ENCODE assay signal across 8 cellular contexts in the genomic region with DNA sequence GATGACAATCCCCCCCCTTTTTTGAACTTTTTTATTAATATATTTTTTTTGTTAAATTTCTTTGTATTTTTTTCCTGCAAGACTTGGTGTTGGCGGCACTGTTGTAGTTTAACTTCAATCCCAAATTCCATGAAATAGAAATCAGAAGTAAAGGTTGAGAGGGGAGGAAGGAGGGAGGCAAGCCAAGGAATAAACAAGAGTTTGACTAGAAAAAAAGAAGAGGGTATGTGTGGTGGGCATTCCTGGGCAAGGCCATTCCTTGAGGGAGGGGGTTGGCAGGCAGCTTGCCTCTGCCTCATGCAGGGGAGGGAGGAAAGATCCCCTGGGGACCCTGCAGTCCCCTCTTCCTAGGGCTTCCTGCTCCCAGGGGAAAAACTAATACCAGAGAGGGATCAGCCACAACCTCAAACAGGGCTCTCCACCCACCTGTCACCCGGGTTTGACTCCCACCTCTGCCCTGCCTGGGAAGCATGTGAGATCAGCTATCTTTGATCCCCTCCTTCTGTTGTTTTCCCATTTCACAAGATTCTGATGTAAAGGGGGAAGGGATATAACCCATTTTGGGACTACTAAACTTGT. TPM values are rescaled to one million over a fixed set of nuclear protein-coding genes. Genes with fewer than 3 reads are reported as not detected.
A peak's percentile ranks its signal among the peaks of the same experiment; 100 is the strongest.
DNase-seq lines count a peak whose midpoint lies in the region; ATAC-seq, FAIRE-seq and TF ChIP-seq lines count a peak whose summit lies in the region.

No MANE protein-coding gene starts in this region.

- H3K4me2 ChIP-seq in DOHH2 (ENCODE audit: low read length) (peak overlapping the region; percentile 79), OCI-LY1 (ENCODE audit: low read length) (peak overlapping the region; percentile 84), endothelial cell of umbilical vein (ENCODE audit: insufficient read depth, low read length) (peak overlapping the region; percentile 84)

- no peaks in the 10 kb centered on the region for H3K27me3 ChIP-seq in DOHH2 (ENCODE audit: control insufficient read depth, low read length)
- no peaks in the 10 kb centered on the region for H3K27me3 ChIP-seq in OCI-LY1 (ENCODE audit: insufficient read depth, low read length)
- peaks cover 6 to 7% of the 10 kb centered on the region in 2 experiments for H3K27me3 ChIP-seq in endothelial cell of umbilical vein (ENCODE audit: control insufficient read depth in 2 of 2, insufficient read depth in 2 of 2, low read length in 2 of 2)

- H3K27me3 Mint-ChIP-seq in progenitor cell of endocrine pancreas = peaks cover 23% of the 10 kb centered on the region

- CTCF ChIA-PET in endothelial cell of umbilical vein (lab: Charles Lee) = interaction anchor here (0.7 to 1.9 kb wide), 4 partner anchors 8 to 342 kb away, joined by 3 to 14 read pairs (median 6); no protein-coding TSS in a partner anchor

- ATAC-seq in GM19351 (IDR thresholded peaks at IDR 0.05; ENCODE audit: unreplicated experiment) (no peak), sciatic nerve (no peak)

- H3K4me1 ChIP-seq in DOHH2 (ENCODE audit: control insufficient read depth, low read length) (peaks cover 24% of the 10 kb centered on the region), OCI-LY1 (ENCODE audit: insufficient read depth, low read length, severe bottlenecking) (peaks cover 18% of the 10 kb centered on the region), endothelial cell of umbilical vein (ENCODE audit: control insufficient read depth, extremely low read depth, insufficient read depth, low read length) (peaks cover 4% of the 10 kb centered on the region)

- no peaks in the 10 kb centered on the region for H3K9me3 Mint-ChIP-seq in progenitor cell of endocrine pancreas (ENCODE audit: low read depth)

- no peak for TF ChIP-seq CTCF in DOHH2 (IDR thresholded peaks at IDR 0.05; ENCODE audit: low read depth, low read length, poor library complexity, severe bottlenecking)
- TF ChIP-seq CTCF in OCI-LY1 (IDR thresholded peaks at IDR 0.05; ENCODE audit: low read length) = no peak
- TF ChIP-seq CTCF in endothelial cell of umbilical vein (IDR thresholded peaks at IDR 0.05; ENCODE audit: extremely low read depth in 1 of 2, insufficient read depth in 1 of 2, low read depth in 1 of 2, low read length in 2 of 2) = no peak
- no peak for TF ChIP-seq CTCF in progenitor cell of endocrine pancreas (IDR thresholded peaks at IDR 0.05; ENCODE audit: unreplicated experiment)

- DNase-seq in endothelial cell of umbilical vein (ENCODE audit: low read depth, low spot score) = no peak
- DNase-seq in progenitor cell of endocrine pancreas (ENCODE audit: low spot score, unreplicated experiment) = no peak
- DNase-seq in urothelium cell line (ENCODE audit: low spot score) = no peak
- no peak for DNase-seq in AG08396 (ENCODE audit: low spot score)
- DNase-seq in sciatic nerve (ENCODE audit: low spot score) = no peak

- no peaks in the 10 kb centered on the region for H3F3A ChIP-seq in DOHH2 (ENCODE audit: control insufficient read depth, insufficient read depth)
- H3F3A ChIP-seq in OCI-LY1 (ENCODE audit: insufficient read depth, low read length) = no peaks in the 10 kb centered on the region

- no peak for TF ChIP-seq POLR2A in endothelial cell of umbilical vein (IDR thresholded peaks at IDR 0.05; ENCODE audit: low read depth, low read length)

- H3K9ac ChIP-seq in OCI-LY1 (ENCODE audit: low read length) = peak overlapping the region; percentile 78
- H3K9ac ChIP-seq in endothelial cell of umbilical vein (replicated peaks; ENCODE audit: extremely low read depth, insufficient read depth, low read length) = peak overlapping the region; percentile 46

- H3K27ac ChIP-seq in DOHH2 (ENCODE audit: low read depth, low read length) (0 out of 2 replicates have a peak overlapping the region, but pooled peaks have one; percentile 65), OCI-LY1 (ENCODE audit: low read depth, low read length, poor library complexity, severe bottlenecking) (no peak overlapping the region), endothelial cell of umbilical vein (ENCODE audit: insufficient read depth, low read depth, low read length) (no peak overlapping the region)

- no TSS peak for BruUV-seq in endothelial cell of umbilical vein (replicated peaks; lab: Mats Ljungman, UMichigan)

- H3K9me3 ChIP-seq in DOHH2 (ENCODE audit: control insufficient read depth, insufficient read depth, low read length) = no peaks in the 10 kb centered on the region
- no peaks in the 10 kb centered on the region for H3K9me3 ChIP-seq in OCI-LY1 (ENCODE audit: low read length)
- H3K9me3 ChIP-seq in endothelial cell of umbilical vein (replicated peaks; ENCODE audit: control insufficient read depth, insufficient read depth, low read length) = no peaks in the 10 kb centered on the region

- no peaks in the 10 kb centered on the region for H4K20me1 ChIP-seq in DOHH2 (ENCODE audit: control insufficient read depth, insufficient read depth, low read depth, low read length)
- no peaks in the 10 kb centered on the region for H4K20me1 ChIP-seq in OCI-LY1 (ENCODE audit: insufficient read depth, low read length)
- no peaks in the 10 kb centered on the region for H4K20me1 ChIP-seq in endothelial cell of umbilical vein (replicated peaks; ENCODE audit: control insufficient read depth, extremely low read depth, insufficient read depth, low read length)

- H3K27ac Mint-ChIP-seq in progenitor cell of endocrine pancreas = peak overlapping the region; percentile 99

- H3K9me1 ChIP-seq in endothelial cell of umbilical vein (replicated peaks; ENCODE audit: control insufficient read depth, extremely low read depth, insufficient read depth, low read length) = no peaks in the 10 kb centered on the region

- H3K36me3 ChIP-seq in DOHH2 (ENCODE audit: control insufficient read depth, low read length) = peaks cover 38% of the 10 kb centered on the region
- H3K36me3 ChIP-seq in OCI-LY1 (ENCODE audit: insufficient read depth, low read length) = peaks cover 24% of the 10 kb centered on the region; the same call in 1 of the 2 replicates
- no peaks in the 10 kb centered on the region for H3K36me3 ChIP-seq in endothelial cell of umbilical vein (ENCODE audit: control insufficient read depth in 2 of 2, extremely low read depth in 1 of 2, insufficient read depth in 2 of 2, low read length in 2 of 2)

- H3K4me3 ChIP-seq in DOHH2 (ENCODE audit: low read length) (peak overlapping the region; percentile 97), OCI-LY1 (ENCODE audit: low read depth, low read length, poor library complexity, severe bottlenecking) (peak overlapping the region; percentile 79), endothelial cell of umbilical vein (replicated peaks in 1 of 3; ENCODE audit: insufficient read depth in 1 of 3, low read depth in 1 of 3, low read length in 3 of 3) (peak overlapping the region in 1 of 3 experiments; percentile 60)

- H3K79me2 ChIP-seq in DOHH2 (ENCODE audit: control insufficient read depth, low read length) = peaks cover 26% of the 10 kb centered on the region
- no peaks in the 10 kb centered on the region for H3K79me2 ChIP-seq in OCI-LY1 (ENCODE audit: insufficient read depth, low read length)
- H3K79me2 ChIP-seq in endothelial cell of umbilical vein (ENCODE audit: control insufficient read depth, insufficient read depth, low read length) = no peaks in the 10 kb centered on the region

- H3K4me1 Mint-ChIP-seq in progenitor cell of endocrine pancreas (ENCODE audit: low read depth) = peaks cover 15% of the 10 kb centered on the region

- intact Hi-C loops in endothelial cell of umbilical vein (cut with micrococcal nuclease) (no loop called here), sciatic nerve (cut with DNase I) (loop anchor here (10.0 kb wide), 1 partner anchor 243 kb away; a partner anchor contains a TSS)

- peak overlapping the region; percentile 100 for H3K4me3 Mint-ChIP-seq in progenitor cell of endocrine pancreas (ENCODE audit: low read depth)

- no peak for FAIRE-seq in endothelial cell of umbilical vein (lab: Jason Lieb, UNC)
- FAIRE-seq in urothelium cell line (lab: Jason Lieb, UNC) = no peak

- POLR2A ChIA-PET in endothelial cell of umbilical vein (lab: Charles Lee) = no interaction called here

- H2AFZ ChIP-seq in OCI-LY1 (ENCODE audit: low read length) (peak overlapping the region; percentile 41; the same call in 1 of the 2 replicates), endothelial cell of umbilical vein (ENCODE audit: low read depth, low read length) (peak overlapping the region; percentile 93)

- no peaks in the 10 kb centered on the region for H3K9me2 ChIP-seq in DOHH2 (replicated peaks; ENCODE audit: control insufficient read depth, low read length)
- H3K9me2 ChIP-seq in OCI-LY1 (ENCODE audit: low read depth, low read length) = no peaks in the 10 kb centered on the region

- dilution Hi-C loops in endothelial cell of umbilical vein (cut with MboI; ENCODE audit: extremely low pct_ligation_motif_present, low sequenced_read_pairs) = no loop called here

- H3K36me3 Mint-ChIP-seq in progenitor cell of endocrine pancreas (ENCODE audit: insufficient read depth) = peaks cover 4% of the 10 kb centered on the region

RNA-seq across cellular contexts. Expression of a gene that starts 0.5 kb away (rescaled TPM):
- total RNA-seq in endothelial cell of umbilical vein = 30.5 and 39.0 TPM in 2 replicates
- polyA plus RNA-seq in endothelial cell of umbilical vein = 55.8 and 63.2 TPM in 2 replicates
- 23.2 and 24.6 TPM in 2 replicates for polyA plus RNA-seq in endothelial cell of umbilical vein (2011; cell fraction: cytosol; rRNA removed)
- 353 and 440 TPM in 2 replicates for polyA plus RNA-seq in endothelial cell of umbilical vein (2011; cell fraction: nucleus; rRNA removed)
- polyA plus RNA-seq in endothelial cell of umbilical vein (2012) = 41.4 and 64.3 TPM in 2 replicates
- 42.1 and 48.4 TPM in 2 replicates for polyA minus RNA-seq in endothelial cell of umbilical vein
- polyA minus RNA-seq in endothelial cell of umbilical vein (2011; cell fraction: cytosol; rRNA and poly(A)+ RNA removed) = 23.1 TPM
- 55.4 and 59.4 TPM in 2 replicates for polyA minus RNA-seq in endothelial cell of umbilical vein (2011; cell fraction: nucleus; rRNA and poly(A)+ RNA removed)
- total RNA-seq in progenitor cell of endocrine pancreas = 262 and 268 TPM in 2 replicates
- total RNA-seq in sciatic nerve = 59.6 TPM

RNA-seq across cellular contexts. Expression of a gene that starts 10.5 kb away (rescaled TPM):
- total RNA-seq in endothelial cell of umbilical vein (not detected in 2 replicates), progenitor cell of endocrine pancreas (not detected in 2 replicates), sciatic nerve (0.85 TPM)
- 0.06 TPM in 1 of 2 replicates, not detected in the other for polyA plus RNA-seq in endothelial cell of umbilical vein
- polyA plus RNA-seq in endothelial cell of umbilical vein (2011; cell fraction: cytosol; rRNA removed) = not detected in 2 replicates
- 0.08 TPM in 1 of 2 replicates, not detected in the other for polyA plus RNA-seq in endothelial cell of umbilical vein (2011; cell fraction: nucleus; rRNA removed)
- 0.10 TPM in 1 of 2 replicates, not detected in the other for polyA plus RNA-seq in endothelial cell of umbilical vein (2012)
- polyA minus RNA-seq in endothelial cell of umbilical vein = not detected in 2 replicates
- not detected for polyA minus RNA-seq in endothelial cell of umbilical vein (2011; cell fraction: cytosol; rRNA and poly(A)+ RNA removed)
- not detected in 2 replicates for polyA minus RNA-seq in endothelial cell of umbilical vein (2011; cell fraction: nucleus; rRNA and poly(A)+ RNA removed)

RNA-seq across cellular contexts. Expression of a gene that starts 12.0 kb away (rescaled TPM):
- total RNA-seq in endothelial cell of umbilical vein (9.8 and 12.5 TPM in 2 replicates), progenitor cell of endocrine pancreas (17.3 and 20.6 TPM in 2 replicates), sciatic nerve (19.7 TPM)
- 9.5 and 10.8 TPM in 2 replicates for polyA plus RNA-seq in endothelial cell of umbilical vein
- 4.9 and 5.7 TPM in 2 replicates for polyA plus RNA-seq in endothelial cell of umbilical vein (2011; cell fraction: cytosol; rRNA removed)
- 31.7 and 46.4 TPM in 2 replicates for polyA plus RNA-seq in endothelial cell of umbilical vein (2011; cell fraction: nucleus; rRNA removed)
- 9.3 and 9.5 TPM in 2 replicates for polyA plus RNA-seq in endothelial cell of umbilical vein (2012)
- polyA minus RNA-seq in endothelial cell of umbilical vein = 9.5 and 12.1 TPM in 2 replicates
- 11.2 TPM for polyA minus RNA-seq in endothelial cell of umbilical vein (2011; cell fraction: cytosol; rRNA and poly(A)+ RNA removed)
- 7.0 and 10.4 TPM in 2 replicates for polyA minus RNA-seq in endothelial cell of umbilical vein (2011; cell fraction: nucleus; rRNA and poly(A)+ RNA removed)

RNA-seq across cellular contexts. Expression of a gene that starts 16.5 kb away (rescaled TPM):
- 2.0 and 2.3 TPM in 2 replicates for total RNA-seq in endothelial cell of umbilical vein
- polyA plus RNA-seq in endothelial cell of umbilical vein = 0.21 and 0.25 TPM in 2 replicates
- 0.14 and 0.17 TPM in 2 replicates for polyA plus RNA-seq in endothelial cell of umbilical vein (2011; cell fraction: cytosol; rRNA removed)
- 0.50 and 0.86 TPM in 2 replicates for polyA plus RNA-seq in endothelial cell of umbilical vein (2011; cell fraction: nucleus; rRNA removed)
- polyA plus RNA-seq in endothelial cell of umbilical vein (2012) = 0.94 and 1.1 TPM in 2 replicates
- 0.53 and 1.1 TPM in 2 replicates for polyA minus RNA-seq in endothelial cell of umbilical vein
- polyA minus RNA-seq in endothelial cell of umbilical vein (2011; cell fraction: cytosol; rRNA and poly(A)+ RNA removed) = not detected
- 1.6 and 1.7 TPM in 2 replicates for polyA minus RNA-seq in endothelial cell of umbilical vein (2011; cell fraction: nucleus; rRNA and poly(A)+ RNA removed)
- total RNA-seq in progenitor cell of endocrine pancreas = 13.6 and 16.4 TPM in 2 replicates
- total RNA-seq in sciatic nerve = 7.4 TPM
